ENCODE assay signal across 1 cellular context in the genomic region with DNA sequence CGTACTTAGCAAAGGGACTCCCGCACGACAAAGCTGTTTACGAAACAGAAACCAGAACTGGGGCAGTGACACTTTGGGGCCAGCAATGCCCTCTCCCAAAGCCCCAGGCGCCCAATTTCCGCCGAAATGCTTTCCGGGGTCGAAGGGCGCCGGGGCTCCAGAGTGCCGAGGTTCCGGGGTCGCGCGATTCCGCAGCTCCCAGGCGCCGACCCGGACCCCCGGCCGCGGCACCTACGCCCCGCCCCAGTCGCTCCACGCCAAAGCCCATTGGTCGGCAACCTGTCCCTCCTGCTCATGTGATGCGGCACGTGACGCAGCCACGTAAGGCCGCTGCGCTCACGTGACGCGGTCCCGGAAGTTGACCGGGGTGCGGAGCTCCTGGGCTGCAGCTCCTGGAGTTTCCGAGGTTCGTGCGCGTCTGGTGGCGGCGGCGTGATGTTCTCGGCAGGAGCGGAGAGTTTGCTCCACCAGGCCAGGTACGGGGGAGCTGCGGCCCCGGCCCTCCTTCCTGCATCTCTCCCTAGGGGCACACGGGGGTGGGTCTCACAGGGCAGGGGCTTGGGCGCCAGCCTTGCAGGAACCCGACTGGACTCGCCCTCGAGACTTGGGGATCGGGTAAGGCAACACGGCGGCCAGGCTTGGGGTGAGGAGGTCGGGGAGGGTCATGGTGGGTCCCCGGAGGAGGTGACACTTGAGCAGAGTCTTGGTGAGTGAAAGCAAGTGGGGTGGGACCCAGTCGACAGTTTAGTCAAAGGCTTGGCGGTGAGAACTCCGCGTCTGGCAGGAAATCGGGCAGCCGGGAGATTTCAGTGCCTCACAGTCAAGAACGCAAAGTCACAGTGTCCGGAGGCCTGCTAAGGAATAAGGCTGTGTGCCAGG.
TF ChIP-seq lines count a peak whose summit lies in the region.

A gene with protein sequence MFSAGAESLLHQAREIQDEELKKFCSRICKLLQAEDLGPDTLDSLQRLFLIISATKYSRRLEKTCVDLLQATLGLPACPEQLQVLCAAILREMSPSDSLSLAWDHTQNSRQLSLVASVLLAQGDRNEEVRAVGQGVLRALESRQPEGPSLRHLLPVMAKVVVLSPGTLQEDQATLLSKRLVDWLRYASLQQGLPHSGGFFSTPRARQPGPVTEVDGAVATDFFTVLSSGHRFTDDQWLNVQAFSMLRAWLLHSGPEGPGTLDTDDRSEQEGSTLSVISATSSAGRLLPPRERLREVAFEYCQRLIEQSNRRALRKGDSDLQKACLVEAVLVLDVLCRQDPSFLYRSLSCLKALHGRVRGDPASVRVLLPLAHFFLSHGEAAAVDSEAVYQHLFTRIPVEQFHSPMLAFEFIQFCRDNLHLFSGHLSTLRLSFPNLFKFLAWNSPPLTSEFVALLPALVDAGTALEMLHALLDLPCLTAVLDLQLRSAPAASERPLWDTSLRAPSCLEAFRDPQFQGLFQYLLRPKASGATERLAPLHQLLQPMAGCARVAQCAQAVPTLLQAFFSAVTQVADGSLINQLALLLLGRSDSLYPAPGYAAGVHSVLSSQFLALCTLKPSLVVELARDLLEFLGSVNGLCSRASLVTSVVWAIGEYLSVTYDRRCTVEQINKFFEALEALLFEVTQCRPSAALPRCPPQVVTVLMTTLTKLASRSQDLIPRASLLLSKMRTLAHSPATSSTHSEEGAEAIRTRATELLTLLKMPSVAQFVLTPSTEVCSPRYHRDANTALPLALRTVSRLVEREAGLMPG (plus strand): TSS at position 343 of the 879 bp plus-strand sequence. CDS start 93 bp downstream, at position 436.

TF ChIP-seq in K562, 482 proteins besides CTCF, POLR2A, EP300 and RAD21 (continued from another document):
- TF ChIP-seq, protein P1, sequence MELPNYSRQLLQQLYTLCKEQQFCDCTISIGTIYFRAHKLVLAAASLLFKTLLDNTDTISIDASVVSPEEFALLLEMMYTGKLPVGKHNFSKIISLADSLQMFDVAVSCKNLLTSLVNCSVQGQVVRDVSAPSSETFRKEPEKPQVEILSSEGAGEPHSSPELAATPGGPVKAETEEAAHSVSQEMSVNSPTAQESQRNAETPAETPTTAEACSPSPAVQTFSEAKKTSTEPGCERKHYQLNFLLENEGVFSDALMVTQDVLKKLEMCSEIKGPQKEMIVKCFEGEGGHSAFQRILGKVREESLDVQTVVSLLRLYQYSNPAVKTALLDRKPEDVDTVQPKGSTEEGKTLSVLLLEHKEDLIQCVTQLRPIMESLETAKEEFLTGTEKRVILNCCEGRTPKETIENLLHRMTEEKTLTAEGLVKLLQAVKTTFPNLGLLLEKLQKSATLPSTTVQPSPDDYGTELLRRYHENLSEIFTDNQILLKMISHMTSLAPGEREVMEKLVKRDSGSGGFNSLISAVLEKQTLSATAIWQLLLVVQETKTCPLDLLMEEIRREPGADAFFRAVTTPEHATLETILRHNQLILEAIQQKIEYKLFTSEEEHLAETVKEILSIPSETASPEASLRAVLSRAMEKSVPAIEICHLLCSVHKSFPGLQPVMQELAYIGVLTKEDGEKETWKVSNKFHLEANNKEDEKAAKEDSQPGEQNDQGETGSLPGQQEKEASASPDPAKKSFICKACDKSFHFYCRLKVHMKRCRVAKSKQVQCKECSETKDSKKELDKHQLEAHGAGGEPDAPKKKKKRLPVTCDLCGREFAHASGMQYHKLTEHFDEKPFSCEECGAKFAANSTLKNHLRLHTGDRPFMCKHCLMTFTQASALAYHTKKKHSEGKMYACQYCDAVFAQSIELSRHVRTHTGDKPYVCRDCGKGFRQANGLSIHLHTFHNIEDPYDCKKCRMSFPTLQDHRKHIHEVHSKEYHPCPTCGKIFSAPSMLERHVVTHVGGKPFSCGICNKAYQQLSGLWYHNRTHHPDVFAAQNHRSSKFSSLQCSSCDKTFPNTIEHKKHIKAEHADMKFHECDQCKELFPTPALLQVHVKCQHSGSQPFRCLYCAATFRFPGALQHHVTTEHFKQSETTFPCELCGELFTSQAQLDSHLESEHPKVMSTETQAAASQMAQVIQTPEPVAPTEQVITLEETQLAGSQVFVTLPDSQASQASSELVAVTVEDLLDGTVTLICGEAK (IDR thresholded peaks at IDR 0.05) = peak; percentile 90
- TF ChIP-seq, protein P1 (CRISPR knock-in tag; IDR thresholded peaks at IDR 0.05) = no peak
- TF ChIP-seq RBM15 (IDR thresholded peaks at IDR 0.05; ENCODE audit: insufficient read depth, low read length) (no peak), SNIP1 (IDR thresholded peaks at IDR 0.05; ENCODE audit: low read depth) (no peak), ATF7 (IDR thresholded peaks at IDR 0.05) (peak; percentile 87), MYC (IDR thresholded peaks at IDR 0.05; ENCODE audit: low read depth, low read length) (peak; percentile 29; the same call in 1 of the 2 replicates), MYC (CRISPR knock-in tag; IDR thresholded peaks at IDR 0.05; ENCODE audit: borderline replicate concordance, low read depth) (0 out of 2 replicates have a peak, but pooled peaks have one; percentile 10), CHCHD3 (CRISPR knock-in tag; IDR thresholded peaks at IDR 0.05) (no peak), ETV5 (CRISPR knock-in tag; IDR thresholded peaks at IDR 0.05; ENCODE audit: low read depth) (0 out of 2 replicates have a peak, but pooled peaks have one; percentile 60), KDM5B (IDR thresholded peaks at IDR 0.05; ENCODE audit: insufficient replicate concordance, low read depth, low read length) (peak; percentile 79), SMAD2 (IDR thresholded peaks at IDR 0.05; ENCODE audit: low read depth, low read length) (no peak), SIX5 (IDR thresholded peaks at IDR 0.05; ENCODE audit: borderline replicate concordance in 1 of 2, insufficient read depth in 1 of 2, low read depth in 1 of 2, low read length in 2 of 2) (0 out of 4 replicates have a peak, but pooled peaks of 1 of the 2 experiments have one; percentile 26), ARID3B (CRISPR knock-in tag; IDR thresholded peaks at IDR 0.05; ENCODE audit: borderline replicate concordance) (0 out of 2 replicates have a peak, but pooled peaks have one; percentile 53), USF1 (CRISPR knock-in tag; IDR thresholded peaks at IDR 0.05) (peak; percentile 100), C11orf30 (IDR thresholded peaks at IDR 0.05; ENCODE audit: low read depth) (peak; percentile 99), PURB (CRISPR knock-in tag; IDR thresholded peaks at IDR 0.05; ENCODE audit: low read depth) (no peak), GABPB1 (CRISPR knock-in tag; IDR thresholded peaks at IDR 0.05) (peak; percentile 89), ELK1 (CRISPR knock-in tag; IDR thresholded peaks at IDR 0.05) (no peak), ARHGAP35 (IDR thresholded peaks at IDR 0.05; ENCODE audit: partially characterized antibody) (no peak), ZNF778 (CRISPR knock-in tag; IDR thresholded peaks at IDR 0.05) (no peak), TEAD4 (IDR thresholded peaks at IDR 0.05; ENCODE audit: low read length) (no peak), TEAD4 (CRISPR knock-in tag; IDR thresholded peaks at IDR 0.05; ENCODE audit: borderline replicate concordance) (no peak), HMGN3 (IDR thresholded peaks at IDR 0.05; ENCODE audit: borderline replicate concordance, extremely low read depth, insufficient read length, low read depth, low read length) (peak; percentile 84), POLR2G (IDR thresholded peaks at IDR 0.05; ENCODE audit: low read depth, low read length) (peak; percentile 92)
- TF ChIP-seq, protein P2, sequence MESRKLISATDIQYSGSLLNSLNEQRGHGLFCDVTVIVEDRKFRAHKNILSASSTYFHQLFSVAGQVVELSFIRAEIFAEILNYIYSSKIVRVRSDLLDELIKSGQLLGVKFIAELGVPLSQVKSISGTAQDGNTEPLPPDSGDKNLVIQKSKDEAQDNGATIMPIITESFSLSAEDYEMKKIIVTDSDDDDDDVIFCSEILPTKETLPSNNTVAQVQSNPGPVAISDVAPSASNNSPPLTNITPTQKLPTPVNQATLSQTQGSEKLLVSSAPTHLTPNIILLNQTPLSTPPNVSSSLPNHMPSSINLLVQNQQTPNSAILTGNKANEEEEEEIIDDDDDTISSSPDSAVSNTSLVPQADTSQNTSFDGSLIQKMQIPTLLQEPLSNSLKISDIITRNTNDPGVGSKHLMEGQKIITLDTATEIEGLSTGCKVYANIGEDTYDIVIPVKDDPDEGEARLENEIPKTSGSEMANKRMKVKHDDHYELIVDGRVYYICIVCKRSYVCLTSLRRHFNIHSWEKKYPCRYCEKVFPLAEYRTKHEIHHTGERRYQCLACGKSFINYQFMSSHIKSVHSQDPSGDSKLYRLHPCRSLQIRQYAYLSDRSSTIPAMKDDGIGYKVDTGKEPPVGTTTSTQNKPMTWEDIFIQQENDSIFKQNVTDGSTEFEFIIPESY (CRISPR knock-in tag; IDR thresholded peaks at IDR 0.05) = peak; percentile 58; the same call in 1 of the 2 replicates
- TF ChIP-seq, protein P3, sequence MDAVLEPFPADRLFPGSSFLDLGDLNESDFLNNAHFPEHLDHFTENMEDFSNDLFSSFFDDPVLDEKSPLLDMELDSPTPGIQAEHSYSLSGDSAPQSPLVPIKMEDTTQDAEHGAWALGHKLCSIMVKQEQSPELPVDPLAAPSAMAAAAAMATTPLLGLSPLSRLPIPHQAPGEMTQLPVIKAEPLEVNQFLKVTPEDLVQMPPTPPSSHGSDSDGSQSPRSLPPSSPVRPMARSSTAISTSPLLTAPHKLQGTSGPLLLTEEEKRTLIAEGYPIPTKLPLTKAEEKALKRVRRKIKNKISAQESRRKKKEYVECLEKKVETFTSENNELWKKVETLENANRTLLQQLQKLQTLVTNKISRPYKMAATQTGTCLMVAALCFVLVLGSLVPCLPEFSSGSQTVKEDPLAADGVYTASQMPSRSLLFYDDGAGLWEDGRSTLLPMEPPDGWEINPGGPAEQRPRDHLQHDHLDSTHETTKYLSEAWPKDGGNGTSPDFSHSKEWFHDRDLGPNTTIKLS (IDR thresholded peaks at IDR 0.05; ENCODE audit: borderline replicate concordance, low read depth) = peak; percentile 98
